Comparison of ENCODE assay signal across 10 cellular contexts in genomic region chr5:175654807-175655206, GRCh38. TPM values are rescaled to one million over a fixed set of nuclear protein-coding genes. Genes with fewer than 3 reads are reported as not detected.
DNase-seq lines count a peak whose midpoint lies in the region; ATAC-seq and TF ChIP-seq lines count a peak whose summit lies in the region.
"Had no signal": no experiment of that assay in that cellular context is flagged by ENCODE, and none has a peak within 500 bp of the region (broad histone marks: within the 10 kb centered on the region; RNA-seq: fewer than 3 reads in every experiment).

No MANE protein-coding gene starts in this region.

- H3K9me2 ChIP-seq in PC-3 (replicated peaks; ENCODE audit: low read length), result no peaks in the 10 kb centered on the region

- H2AFZ ChIP-seq in PC-3 (ENCODE audit: low read length), result no peak overlapping the region

- H3K27me3 ChIP-seq in CD4-positive, CD25-positive, alpha-beta regulatory T cell (ENCODE audit: control insufficient read depth, insufficient read depth, low read length), result no peaks in the 10 kb centered on the region
- H3K27me3 ChIP-seq in PC-3 (ENCODE audit: low read length), result peaks cover 56% of the 10 kb centered on the region

- H3K36me3 ChIP-seq in CD4-positive, CD25-positive, alpha-beta regulatory T cell (ENCODE audit: control insufficient read depth, insufficient read depth, low read length), result no peaks in the 10 kb centered on the region
- no peaks in the 10 kb centered on the region for H3K36me3 ChIP-seq in PC-3 (ENCODE audit: low read depth, low read length)

- H3K27ac ChIP-seq in CD4-positive, CD25-positive, alpha-beta regulatory T cell (ENCODE audit: insufficient read depth, low read length, poor library complexity, severe bottlenecking), result no peak overlapping the region
- H3K27ac ChIP-seq in PC-3 (ENCODE audit: low read length), result no peak overlapping the region

- H3K79me2 ChIP-seq in PC-3 (ENCODE audit: low read length), result no peaks in the 10 kb centered on the region

- no peaks in the 10 kb centered on the region for H3K27me3 Mint-ChIP-seq in CD4-positive, CD25-positive, alpha-beta regulatory T cell
- peaks cover 4% of the 10 kb centered on the region for H3K27me3 Mint-ChIP-seq in activated naive CD8-positive, alpha-beta T cell treated with anti-CD3 and anti-CD28 coated beads, Interleukin-2, amount 50 U/mL, for 24 hours
- H3K27me3 Mint-ChIP-seq in chondrocyte (ENCODE audit: low read depth), result peaks cover 18% of the 10 kb centered on the region

- peaks cover 5% of the 10 kb centered on the region for H3K36me3 Mint-ChIP-seq in CD4-positive, CD25-positive, alpha-beta regulatory T cell
- H3K36me3 Mint-ChIP-seq in activated naive CD8-positive, alpha-beta T cell treated with anti-CD3 and anti-CD28 coated beads, Interleukin-2, amount 50 U/mL, for 24 hours (ENCODE audit: low read depth), result peaks cover 24% of the 10 kb centered on the region
- no peaks in the 10 kb centered on the region for H3K36me3 Mint-ChIP-seq in chondrocyte (ENCODE audit: low read depth)

- H3K9ac ChIP-seq in PC-3 (ENCODE audit: low read length), result no peak overlapping the region

- H3K9me3 ChIP-seq in CD4-positive, CD25-positive, alpha-beta regulatory T cell (ENCODE audit: control insufficient read depth in 2 of 2, low read length in 2 of 2), result peaks cover 5 to 7% of the 10 kb centered on the region in 2 experiments
- no peaks in the 10 kb centered on the region for H3K9me3 ChIP-seq in PC-3 (ENCODE audit: low read length)

- ATAC-seq in CD4-positive, CD25-positive, alpha-beta regulatory T cell (ENCODE audit: low read depth in 2 of 2), result no peak
- no peak for ATAC-seq in PC-3
- ATAC-seq in activated naive CD8-positive, alpha-beta T cell treated with anti-CD3 and anti-CD28 coated beads, Interleukin-2, amount 50 U/mL, for 24 hours, result peak; percentile 37
- no peak for ATAC-seq in HG02885 (IDR thresholded peaks at IDR 0.05; ENCODE audit: poor library complexity, unreplicated experiment)
- no peak for ATAC-seq in GM18511 (IDR thresholded peaks at IDR 0.05; ENCODE audit: unreplicated experiment)
- ATAC-seq: CD8-positive, alpha-beta T cell had no signal

- H3K4me3 Mint-ChIP-seq in CD4-positive, CD25-positive, alpha-beta regulatory T cell, result peak overlapping the region in 3 of 4 donors; percentile 55 to 84 (median 83)
- peak overlapping the region; percentile 12 for H3K4me3 Mint-ChIP-seq in activated naive CD8-positive, alpha-beta T cell treated with anti-CD3 and anti-CD28 coated beads, Interleukin-2, amount 50 U/mL, for 24 hours
- H3K4me3 Mint-ChIP-seq in chondrocyte (ENCODE audit: unreplicated experiment), result no peak overlapping the region
- H3K4me3 Mint-ChIP-seq: CD8-positive, alpha-beta T cell had no signal

- no peak for DNase-seq in CD4-positive, CD25-positive, alpha-beta regulatory T cell
- DNase-seq in HT1080 (ENCODE audit: low read depth) (peak; percentile 30), PC-3 (peak; percentile 37), chondrocyte (ENCODE audit: low spot score) (no peak), NCI-H526 (lab: John Stamatoyannopoulos, UW) (no peak)
- peak; percentile 26 for DNase-seq in activated naive CD8-positive, alpha-beta T cell treated with anti-CD3 and anti-CD28 coated beads, Interleukin-2, amount 50 U/mL, for 24 hours
- DNase-seq: CD8-positive, alpha-beta T cell; NCI-H526 treated with DMSO at 0.1 percent for 48 hours had no signal

- no TSS peak for BruUV-seq in PC-3 (replicated peaks; lab: Mats Ljungman, UMichigan)

- no peak overlapping the region for H3K4me3 ChIP-seq in CD4-positive, CD25-positive, alpha-beta regulatory T cell (ENCODE audit: low read depth, low read length)
- H3K4me3 ChIP-seq in PC-3 (ENCODE audit: low read length), result no peak overlapping the region

- H3K4me1 ChIP-seq in CD4-positive, CD25-positive, alpha-beta regulatory T cell (ENCODE audit: control insufficient read depth, insufficient read depth, low read length, poor library complexity, severe bottlenecking), result peaks cover 91% of the 10 kb centered on the region
- no peaks in the 10 kb centered on the region for H3K4me1 ChIP-seq in PC-3 (ENCODE audit: insufficient read depth, low read length)

- H3K4me1 Mint-ChIP-seq in CD4-positive, CD25-positive, alpha-beta regulatory T cell, result peaks cover 34 to 91% (median 75%) of the 10 kb centered on the region in 4 donors
- H3K4me1 Mint-ChIP-seq in activated naive CD8-positive, alpha-beta T cell treated with anti-CD3 and anti-CD28 coated beads, Interleukin-2, amount 50 U/mL, for 24 hours, result peaks cover 83% of the 10 kb centered on the region
- H3K4me1 Mint-ChIP-seq in chondrocyte (ENCODE audit: low read depth), result peaks cover 26% of the 10 kb centered on the region

- H3K9me3 Mint-ChIP-seq in CD4-positive, CD25-positive, alpha-beta regulatory T cell, result peaks cover 0 to 11% (median 2%) of the 10 kb centered on the region in 7 donors
- H3K9me3 Mint-ChIP-seq in activated naive CD8-positive, alpha-beta T cell treated with anti-CD3 and anti-CD28 coated beads, Interleukin-2, amount 50 U/mL, for 24 hours, result peaks cover 11% of the 10 kb centered on the region
- H3K9me3 Mint-ChIP-seq in chondrocyte (ENCODE audit: low read depth), result peaks cover 10% of the 10 kb centered on the region

- H3K27ac Mint-ChIP-seq in CD4-positive, CD25-positive, alpha-beta regulatory T cell, result peak overlapping the region in 2 of 3 donors; percentile 72 to 92
- peak overlapping the region; percentile 100 for H3K27ac Mint-ChIP-seq in activated naive CD8-positive, alpha-beta T cell treated with anti-CD3 and anti-CD28 coated beads, Interleukin-2, amount 50 U/mL, for 24 hours
- H3K27ac Mint-ChIP-seq in chondrocyte (ENCODE audit: unreplicated experiment), result no peak overlapping the region

- H3K4me2 ChIP-seq in PC-3 (ENCODE audit: low read length), result no peak overlapping the region

- intact Hi-C loops in PC-3 (cut with micrococcal nuclease), result no loop called here

- TF ChIP-seq CTCF in PC-3 (conservative IDR thresholded peaks at IDR 0.05; ENCODE audit: low read depth, low read length) (no peak), chondrocyte (IDR thresholded peaks at IDR 0.05) (no peak)

- H3F3A ChIP-seq in PC-3 (ENCODE audit: low read length, unreplicated experiment), result no peaks in the 10 kb centered on the region

- CTCF ChIA-PET in PC-3 (lab: Charles Lee), result no interaction called here

- POLR2A ChIA-PET in PC-3 (lab: Charles Lee; ENCODE audit: unreplicated experiment), result no interaction called here

- no peaks in the 10 kb centered on the region for H4K20me1 ChIP-seq in PC-3 (ENCODE audit: low read length)

RNA-seq across cellular contexts. Expression of gene HRH2, which starts 3.1 kb away (rescaled TPM):
- 7.0 TPM for total RNA-seq in CD4-positive, CD25-positive, alpha-beta regulatory T cell
- polyA plus RNA-seq in CD4-positive, CD25-positive, alpha-beta regulatory T cell, result 1 to 10 TPM; 1.6 to 3.6 (median 1.9) TPM
- total RNA-seq in HT1080 (2014; rRNA removed; shearing (Covaris generic)), result 2.8 and 4.1 TPM in 2 replicates
- 1.3 and 2.1 TPM in 2 replicates for polyA plus RNA-seq in HT1080 (2015; cell fraction: cytosol; rRNA removed)
- polyA plus RNA-seq in HT1080 (2015; cell fraction: nucleus; rRNA removed), result 0.90 and 1.4 TPM in 2 replicates
- not detected in 2 replicates for total RNA-seq in PC-3 (2014; rRNA removed)
- 0.27 to 0.38 TPM (median 0.30 TPM) in 3 replicates for total RNA-seq in chondrocyte

Comparison
In these comparisons a context has a peak if more than half of its experiments do, and no peak if none do; other contexts are left out.
1. DNase-seq: peak in HT1080 (single experiment), PC-3 (single experiment) and activated naive CD8-positive, alpha-beta T cell treated with anti-CD3 and anti-CD28 coated beads, Interleukin-2, amount 50 U/mL, for 24 hours (single experiment); none in CD4-positive, CD25-positive, alpha-beta regulatory T cell (0 of 3), chondrocyte (single experiment) and NCI-H526 (0 of 2).